10 cellular contexts compared by ENCODE assay signal in genomic region chr19:2207991-2208860, GRCh38. TPM values are rescaled to one million over a fixed set of nuclear protein-coding genes. Genes with fewer than 3 reads are reported as not detected.
DNase-seq lines count a peak whose midpoint lies in the region; ATAC-seq and TF ChIP-seq lines count a peak whose summit lies in the region.
"Had no signal": no experiment of that assay in that cellular context is flagged by ENCODE, and none has a peak within 500 bp of the region (broad histone marks: within the 10 kb centered on the region; RNA-seq: fewer than 3 reads in every experiment).

No MANE protein-coding gene starts in this region.

- H3K4me3 ChIP-seq in right lobe of liver (no peak overlapping the region), MG63 (no peak overlapping the region)
- H3K4me3 ChIP-seq: SJSA1 had no signal

- no peaks in the 10 kb centered on the region for H3K4me1 Mint-ChIP-seq in CD14-positive monocyte

- peak; percentile 30 to 46 (median 38) for ATAC-seq in right lobe of liver
- ATAC-seq in HG03432 (IDR thresholded peaks at IDR 0.05; ENCODE audit: unreplicated experiment), result no peak

- peaks cover 0 to 22% (median 9%) of the 10 kb centered on the region in 4 donors for H3K36me3 ChIP-seq in right lobe of liver
- peaks cover 2% of the 10 kb centered on the region; the same call in 1 of the 2 replicates for H3K36me3 ChIP-seq in MG63

- no peak overlapping the region for H3K27ac ChIP-seq in right lobe of liver
- H3K27ac ChIP-seq: SJSA1 had no signal

- H3K9me3 Mint-ChIP-seq in CD14-positive monocyte, result no peaks in the 10 kb centered on the region

- peaks cover 0 to 2% (median 0%) of the 10 kb centered on the region in 3 donors for H3K27me3 Mint-ChIP-seq in CD14-positive monocyte (ENCODE audit: low read depth in 3 of 3)

- intact Hi-C loops in right lobe of liver (cut with DNase I), result no loop called here
- intact Hi-C loops in CD14-positive monocyte (cut with micrococcal nuclease), result no loop called here

- DNase-seq in 8988T, result peak; percentile 88
- peak; percentile 77 for DNase-seq in GM20000 (ENCODE audit: low spot score)
- peak; percentile 65 for DNase-seq in astrocyte of the hippocampus (ENCODE audit: low read depth, low spot score)
- DNase-seq in right lobe of liver, result no peak
- no peak for DNase-seq in CD14-positive monocyte (ENCODE audit: low spot score)
- no peak for DNase-seq in mesenteric fat pad (ENCODE audit: low spot score)
- DNase-seq in MG63, result no peak

- H3K27ac Mint-ChIP-seq in CD14-positive monocyte, result peak overlapping the region in 1 of 7 donors; percentile 63

- TF ChIP-seq POLR2A in right lobe of liver (IDR thresholded peaks at IDR 0.05), result no peak

- 72% methylated on average over 10 of the region's 36 CpGs for whole genome bisulfite sequencing in right lobe of liver (ENCODE audit: insufficient coverage, low coverage, low lambda C conversion rate, missing lambda C conversion rate)

- H3K27me3 ChIP-seq in right lobe of liver (no peaks in the 10 kb centered on the region), MG63 (no peaks in the 10 kb centered on the region)
- H3K27me3 ChIP-seq: SJSA1 had no signal

- H3K4me1 ChIP-seq in right lobe of liver, result no peaks in the 10 kb centered on the region
- H3K4me1 ChIP-seq: SJSA1 had no signal

- H3K9me3 ChIP-seq in right lobe of liver (no peaks in the 10 kb centered on the region), MG63 (no peaks in the 10 kb centered on the region)
- H3K9me3 ChIP-seq: SJSA1 had no signal

- peak; percentile 17 for TF ChIP-seq CTCF in GM20000 (IDR thresholded peaks at IDR 0.05; ENCODE audit: extremely low read depth, missing control alignments)
- peak in 1 of 4 donors; percentile 9 for TF ChIP-seq CTCF in right lobe of liver (IDR thresholded peaks at IDR 0.05)
- TF ChIP-seq CTCF in CD14-positive monocyte (IDR thresholded peaks at IDR 0.05), result no peak

- H3K4me3 Mint-ChIP-seq in CD14-positive monocyte, result no peak overlapping the region

- peaks cover 50 to 92% of the 10 kb centered on the region in 2 donors for H3K36me3 Mint-ChIP-seq in CD14-positive monocyte

RNA-seq across cellular contexts. Expression of gene PLEKHJ1, which starts 27.9 kb away (rescaled TPM):
- 10 to 100 TPM; 24.4 to 49.3 (median 28.6) TPM for total RNA-seq in right lobe of liver
- 10 to 100 TPM; 62.1 to 69.0 TPM for polyA plus RNA-seq in CD14-positive monocyte
- 46.4 TPM for total RNA-seq in mesenteric fat pad
- total RNA-seq in MG63 (2014; rRNA removed; shearing (Covaris generic); ENCODE audit: low replicate concordance), result 23.1 and 25.6 TPM in 2 replicates

RNA-seq across cellular contexts. Expression of gene SF3A2, which starts 28.4 kb away (rescaled TPM):
- 10 to 100 TPM; 14.0 to 22.1 (median 19.1) TPM for total RNA-seq in right lobe of liver
- 10 to 100 TPM in 1 of 2 donors, 1 to 10 TPM in 1; 8.0 to 11.6 TPM for polyA plus RNA-seq in CD14-positive monocyte
- 46.2 TPM for total RNA-seq in mesenteric fat pad
- total RNA-seq in MG63 (2014; rRNA removed; shearing (Covaris generic); ENCODE audit: low replicate concordance), result 5.5 and 23.7 TPM in 2 replicates

RNA-seq across cellular contexts. Expression of gene AMH, which starts 40.9 kb away (rescaled TPM):
- 1 to 10 TPM in 1 of 6 experiments, under 1 TPM in 5; 0.24 to 1.2 (median 0.59) TPM for total RNA-seq in right lobe of liver
- not detected for polyA plus RNA-seq in CD14-positive monocyte
- 0.93 TPM for total RNA-seq in mesenteric fat pad
- total RNA-seq in MG63 (2014; rRNA removed; shearing (Covaris generic); ENCODE audit: low replicate concordance), result 0.49 and 4.1 TPM in 2 replicates
- total RNA-seq: urinary bladder had no signal

RNA-seq across cellular contexts. Expression of gene DOT1L, which starts 44.5 kb away (rescaled TPM):
- total RNA-seq in right lobe of liver (10 to 100 TPM; 10.3 to 23.5 (median 14.9) TPM), mesenteric fat pad (34.0 TPM)
- polyA plus RNA-seq in CD14-positive monocyte, result under 1 TPM; 0.32 to 0.75 TPM
- total RNA-seq in MG63 (2014; rRNA removed; shearing (Covaris generic); ENCODE audit: low replicate concordance), result 3.5 and 5.4 TPM in 2 replicates

RNA-seq across cellular contexts. Expression of gene JSRP1, which starts 48.0 kb away (rescaled TPM):
- total RNA-seq in right lobe of liver (under 1 TPM in 3 of 6 experiments, not detected in 3; 0.28 to 0.81 (median 0.42) TPM), mesenteric fat pad (not detected)
- under 1 TPM; 0.38 to 0.50 TPM for polyA plus RNA-seq in CD14-positive monocyte
- total RNA-seq in MG63 (2014; rRNA removed; shearing (Covaris generic); ENCODE audit: low replicate concordance), result not detected in 2 replicates
- total RNA-seq: SJSA1 had no signal

Comparison
In these comparisons a context has a peak if more than half of its experiments do, and no peak if none do; other contexts are left out.
1. DNase-seq: peak in 8988T (single experiment), GM20000 (single experiment) and astrocyte of the hippocampus (single experiment); none in right lobe of liver (0 of 3), CD14-positive monocyte (single experiment), mesenteric fat pad (single experiment) and MG63 (single experiment).